In the genomic region with DNA sequence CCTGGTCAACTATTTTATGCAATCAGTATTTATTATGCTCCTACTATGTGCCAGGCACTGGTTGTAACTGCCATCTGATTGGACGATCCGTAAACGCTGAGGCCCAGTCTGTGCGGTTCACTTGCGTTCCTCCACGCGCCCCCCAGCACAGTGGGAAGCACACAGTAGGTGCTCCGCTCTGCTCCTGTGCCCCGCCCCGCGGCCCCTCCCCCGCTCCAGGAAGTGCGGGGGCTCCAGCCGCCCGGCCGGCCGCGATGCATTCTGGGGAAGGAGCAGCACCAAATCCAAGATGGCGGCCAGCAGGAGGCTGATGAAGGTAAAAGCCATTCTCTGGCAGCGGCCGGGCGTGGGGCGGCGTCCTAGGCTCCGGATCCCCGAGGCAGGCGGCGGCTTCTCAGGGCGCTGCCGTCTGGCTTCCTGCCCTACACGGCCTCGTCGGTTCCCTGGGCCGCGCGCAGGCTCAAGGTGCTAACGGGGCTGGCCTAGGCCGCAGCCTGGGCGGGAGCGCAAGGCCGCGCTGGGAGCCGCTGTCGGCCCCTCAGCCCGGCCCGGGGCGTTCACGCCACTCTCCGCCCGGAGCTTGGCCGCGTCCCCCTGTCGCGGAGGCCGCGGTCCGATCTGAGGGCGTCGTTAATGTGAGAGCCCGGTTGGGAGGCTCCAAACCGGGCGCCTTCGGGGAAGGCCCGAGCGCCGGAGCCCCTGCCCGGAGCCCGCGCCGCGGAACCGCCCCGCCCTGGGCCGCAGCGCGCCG, we compare ENCODE assay signal across 1 cellular context.
TF ChIP-seq lines count a peak whose summit lies in the region.

A gene (plus strand): TSS at position 259 of the 751 bp plus-strand sequence. CDS start 31 bp downstream, at position 290.

TF ChIP-seq in HepG2, 621 proteins besides CTCF, POLR2A, EP300 and RAD21 (continued from another document and continues in another):
- TF ChIP-seq, protein P1, sequence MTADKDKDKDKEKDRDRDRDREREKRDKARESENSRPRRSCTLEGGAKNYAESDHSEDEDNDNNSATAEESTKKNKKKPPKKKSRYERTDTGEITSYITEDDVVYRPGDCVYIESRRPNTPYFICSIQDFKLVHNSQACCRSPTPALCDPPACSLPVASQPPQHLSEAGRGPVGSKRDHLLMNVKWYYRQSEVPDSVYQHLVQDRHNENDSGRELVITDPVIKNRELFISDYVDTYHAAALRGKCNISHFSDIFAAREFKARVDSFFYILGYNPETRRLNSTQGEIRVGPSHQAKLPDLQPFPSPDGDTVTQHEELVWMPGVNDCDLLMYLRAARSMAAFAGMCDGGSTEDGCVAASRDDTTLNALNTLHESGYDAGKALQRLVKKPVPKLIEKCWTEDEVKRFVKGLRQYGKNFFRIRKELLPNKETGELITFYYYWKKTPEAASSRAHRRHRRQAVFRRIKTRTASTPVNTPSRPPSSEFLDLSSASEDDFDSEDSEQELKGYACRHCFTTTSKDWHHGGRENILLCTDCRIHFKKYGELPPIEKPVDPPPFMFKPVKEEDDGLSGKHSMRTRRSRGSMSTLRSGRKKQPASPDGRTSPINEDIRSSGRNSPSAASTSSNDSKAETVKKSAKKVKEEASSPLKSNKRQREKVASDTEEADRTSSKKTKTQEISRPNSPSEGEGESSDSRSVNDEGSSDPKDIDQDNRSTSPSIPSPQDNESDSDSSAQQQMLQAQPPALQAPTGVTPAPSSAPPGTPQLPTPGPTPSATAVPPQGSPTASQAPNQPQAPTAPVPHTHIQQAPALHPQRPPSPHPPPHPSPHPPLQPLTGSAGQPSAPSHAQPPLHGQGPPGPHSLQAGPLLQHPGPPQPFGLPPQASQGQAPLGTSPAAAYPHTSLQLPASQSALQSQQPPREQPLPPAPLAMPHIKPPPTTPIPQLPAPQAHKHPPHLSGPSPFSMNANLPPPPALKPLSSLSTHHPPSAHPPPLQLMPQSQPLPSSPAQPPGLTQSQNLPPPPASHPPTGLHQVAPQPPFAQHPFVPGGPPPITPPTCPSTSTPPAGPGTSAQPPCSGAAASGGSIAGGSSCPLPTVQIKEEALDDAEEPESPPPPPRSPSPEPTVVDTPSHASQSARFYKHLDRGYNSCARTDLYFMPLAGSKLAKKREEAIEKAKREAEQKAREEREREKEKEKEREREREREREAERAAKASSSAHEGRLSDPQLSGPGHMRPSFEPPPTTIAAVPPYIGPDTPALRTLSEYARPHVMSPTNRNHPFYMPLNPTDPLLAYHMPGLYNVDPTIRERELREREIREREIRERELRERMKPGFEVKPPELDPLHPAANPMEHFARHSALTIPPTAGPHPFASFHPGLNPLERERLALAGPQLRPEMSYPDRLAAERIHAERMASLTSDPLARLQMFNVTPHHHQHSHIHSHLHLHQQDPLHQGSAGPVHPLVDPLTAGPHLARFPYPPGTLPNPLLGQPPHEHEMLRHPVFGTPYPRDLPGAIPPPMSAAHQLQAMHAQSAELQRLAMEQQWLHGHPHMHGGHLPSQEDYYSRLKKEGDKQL (CRISPR knock-in tag; IDR thresholded peaks at IDR 0.05; ENCODE audit: low read depth) = no peak
- no peak for TF ChIP-seq JUN (CRISPR knock-in tag; IDR thresholded peaks at IDR 0.05)
- peak; percentile 63; the same call in 1 of the 2 replicates for TF ChIP-seq TARDBP (CRISPR knock-in tag; IDR thresholded peaks at IDR 0.05)
- TF ChIP-seq RCOR2 (CRISPR knock-in tag; IDR thresholded peaks at IDR 0.05) = peak; percentile 71; the same call in 1 of the 2 replicates
- TF ChIP-seq GATAD2A (CRISPR knock-in tag; IDR thresholded peaks at IDR 0.05) = peak; percentile 46; the same call in 1 of the 2 replicates
- TF ChIP-seq RXRA (CRISPR knock-in tag; IDR thresholded peaks at IDR 0.05) = peak; percentile 60
- peak; percentile 61 for TF ChIP-seq MED1 (CRISPR knock-in tag; IDR thresholded peaks at IDR 0.05)
- no peak for TF ChIP-seq ZNF354B (CRISPR knock-in tag; IDR thresholded peaks at IDR 0.05)
- peak; percentile 79; the same call in 1 of the 2 replicates for TF ChIP-seq ZBTB42 (CRISPR knock-in tag; IDR thresholded peaks at IDR 0.05)
- TF ChIP-seq ZSCAN21 (CRISPR knock-in tag; IDR thresholded peaks at IDR 0.05; ENCODE audit: borderline replicate concordance) = peak; percentile 61; the same call in 1 of the 2 replicates
- TF ChIP-seq, protein P2, sequence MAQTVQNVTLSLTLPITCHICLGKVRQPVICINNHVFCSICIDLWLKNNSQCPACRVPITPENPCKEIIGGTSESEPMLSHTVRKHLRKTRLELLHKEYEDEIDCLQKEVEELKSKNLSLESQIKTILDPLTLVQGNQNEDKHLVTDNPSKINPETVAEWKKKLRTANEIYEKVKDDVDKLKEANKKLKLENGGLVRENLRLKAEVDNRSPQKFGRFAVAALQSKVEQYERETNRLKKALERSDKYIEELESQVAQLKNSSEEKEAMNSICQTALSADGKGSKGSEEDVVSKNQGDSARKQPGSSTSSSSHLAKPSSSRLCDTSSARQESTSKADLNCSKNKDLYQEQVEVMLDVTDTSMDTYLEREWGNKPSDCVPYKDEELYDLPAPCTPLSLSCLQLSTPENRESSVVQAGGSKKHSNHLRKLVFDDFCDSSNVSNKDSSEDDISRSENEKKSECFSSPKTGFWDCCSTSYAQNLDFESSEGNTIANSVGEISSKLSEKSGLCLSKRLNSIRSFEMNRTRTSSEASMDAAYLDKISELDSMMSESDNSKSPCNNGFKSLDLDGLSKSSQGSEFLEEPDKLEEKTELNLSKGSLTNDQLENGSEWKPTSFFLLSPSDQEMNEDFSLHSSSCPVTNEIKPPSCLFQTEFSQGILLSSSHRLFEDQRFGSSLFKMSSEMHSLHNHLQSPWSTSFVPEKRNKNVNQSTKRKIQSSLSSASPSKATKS (CRISPR knock-in tag; IDR thresholded peaks at IDR 0.05) = peak; percentile 54; the same call in 1 of the 2 replicates
- TF ChIP-seq, protein P3, sequence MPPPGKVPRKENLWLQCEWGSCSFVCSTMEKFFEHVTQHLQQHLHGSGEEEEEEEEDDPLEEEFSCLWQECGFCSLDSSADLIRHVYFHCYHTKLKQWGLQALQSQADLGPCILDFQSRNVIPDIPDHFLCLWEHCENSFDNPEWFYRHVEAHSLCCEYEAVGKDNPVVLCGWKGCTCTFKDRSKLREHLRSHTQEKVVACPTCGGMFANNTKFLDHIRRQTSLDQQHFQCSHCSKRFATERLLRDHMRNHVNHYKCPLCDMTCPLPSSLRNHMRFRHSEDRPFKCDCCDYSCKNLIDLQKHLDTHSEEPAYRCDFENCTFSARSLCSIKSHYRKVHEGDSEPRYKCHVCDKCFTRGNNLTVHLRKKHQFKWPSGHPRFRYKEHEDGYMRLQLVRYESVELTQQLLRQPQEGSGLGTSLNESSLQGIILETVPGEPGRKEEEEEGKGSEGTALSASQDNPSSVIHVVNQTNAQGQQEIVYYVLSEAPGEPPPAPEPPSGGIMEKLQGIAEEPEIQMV (CRISPR knock-in tag; IDR thresholded peaks at IDR 0.05; ENCODE audit: low read depth) = peak; percentile 67
- TF ChIP-seq, protein P4, sequence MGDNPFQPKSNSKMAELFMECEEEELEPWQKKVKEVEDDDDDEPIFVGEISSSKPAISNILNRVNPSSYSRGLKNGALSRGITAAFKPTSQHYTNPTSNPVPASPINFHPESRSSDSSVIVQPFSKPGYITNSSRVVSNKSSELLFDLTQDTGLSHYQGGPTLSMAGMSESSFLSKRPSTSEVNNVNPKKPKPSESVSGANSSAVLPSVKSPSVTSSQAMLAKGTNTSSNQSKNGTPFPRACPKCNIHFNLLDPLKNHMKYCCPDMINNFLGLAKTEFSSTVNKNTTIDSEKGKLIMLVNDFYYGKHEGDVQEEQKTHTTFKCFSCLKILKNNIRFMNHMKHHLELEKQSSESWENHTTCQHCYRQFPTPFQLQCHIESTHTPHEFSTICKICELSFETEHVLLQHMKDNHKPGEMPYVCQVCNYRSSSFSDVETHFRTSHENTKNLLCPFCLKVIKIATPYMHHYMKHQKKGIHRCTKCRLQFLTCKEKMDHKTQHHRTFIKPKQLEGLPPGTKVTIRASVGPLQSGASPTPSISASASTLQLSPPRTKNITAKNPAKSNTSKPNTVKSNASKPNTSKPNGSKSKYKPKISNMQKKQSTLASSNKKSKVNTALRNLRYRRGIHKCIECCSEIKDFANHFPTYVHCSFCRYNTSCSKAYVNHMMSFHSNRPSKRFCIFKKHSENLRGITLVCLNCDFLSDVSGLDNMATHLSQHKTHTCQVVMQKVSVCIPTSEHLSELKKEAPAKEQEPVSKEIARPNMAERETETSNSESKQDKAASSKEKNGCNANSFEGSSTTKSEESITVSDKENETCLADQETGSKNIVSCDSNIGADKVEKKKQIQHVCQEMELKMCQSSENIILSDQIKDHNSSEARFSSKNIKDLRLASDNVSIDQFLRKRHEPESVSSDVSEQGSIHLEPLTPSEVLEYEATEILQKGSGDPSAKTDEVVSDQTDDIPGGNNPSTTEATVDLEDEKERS (CRISPR knock-in tag; IDR thresholded peaks at IDR 0.05) = no peak
- TF ChIP-seq ZNF713 (CRISPR knock-in tag; IDR thresholded peaks at IDR 0.05) = no peak
- peak; percentile 24; the same call in 1 of the 2 replicates for TF ChIP-seq ZZZ3 (CRISPR knock-in tag; IDR thresholded peaks at IDR 0.05; ENCODE audit: borderline replicate concordance)
- TF ChIP-seq HNF4G (IDR thresholded peaks at IDR 0.05; ENCODE audit: borderline replicate concordance, low read depth, low read length) = no peak
- no peak for TF ChIP-seq HNF4G (CRISPR knock-in tag; IDR thresholded peaks at IDR 0.05; ENCODE audit: borderline replicate concordance, low read depth)
- TF ChIP-seq SRY (CRISPR knock-in tag; IDR thresholded peaks at IDR 0.05) = peak; percentile 97
- peak; percentile 51; the same call in 1 of the 2 replicates for TF ChIP-seq FOXK1 (CRISPR knock-in tag; IDR thresholded peaks at IDR 0.05; ENCODE audit: borderline replicate concordance, low read depth)
- TF ChIP-seq, protein P5, sequence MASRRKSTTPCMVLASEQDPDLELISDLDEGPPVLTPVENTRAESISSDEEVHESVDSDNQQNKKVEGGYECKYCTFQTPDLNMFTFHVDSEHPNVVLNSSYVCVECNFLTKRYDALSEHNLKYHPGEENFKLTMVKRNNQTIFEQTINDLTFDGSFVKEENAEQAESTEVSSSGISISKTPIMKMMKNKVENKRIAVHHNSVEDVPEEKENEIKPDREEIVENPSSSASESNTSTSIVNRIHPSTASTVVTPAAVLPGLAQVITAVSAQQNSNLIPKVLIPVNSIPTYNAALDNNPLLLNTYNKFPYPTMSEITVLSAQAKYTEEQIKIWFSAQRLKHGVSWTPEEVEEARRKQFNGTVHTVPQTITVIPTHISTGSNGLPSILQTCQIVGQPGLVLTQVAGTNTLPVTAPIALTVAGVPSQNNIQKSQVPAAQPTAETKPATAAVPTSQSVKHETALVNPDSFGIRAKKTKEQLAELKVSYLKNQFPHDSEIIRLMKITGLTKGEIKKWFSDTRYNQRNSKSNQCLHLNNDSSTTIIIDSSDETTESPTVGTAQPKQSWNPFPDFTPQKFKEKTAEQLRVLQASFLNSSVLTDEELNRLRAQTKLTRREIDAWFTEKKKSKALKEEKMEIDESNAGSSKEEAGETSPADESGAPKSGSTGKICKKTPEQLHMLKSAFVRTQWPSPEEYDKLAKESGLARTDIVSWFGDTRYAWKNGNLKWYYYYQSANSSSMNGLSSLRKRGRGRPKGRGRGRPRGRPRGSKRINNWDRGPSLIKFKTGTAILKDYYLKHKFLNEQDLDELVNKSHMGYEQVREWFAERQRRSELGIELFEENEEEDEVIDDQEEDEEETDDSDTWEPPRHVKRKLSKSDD (CRISPR knock-in tag; IDR thresholded peaks at IDR 0.05; ENCODE audit: low read depth) = peak; percentile 82
- no peak for TF ChIP-seq PHF5A (CRISPR knock-in tag; IDR thresholded peaks at IDR 0.05; ENCODE audit: low read depth, unreplicated experiment)
- TF ChIP-seq ZNF333 (CRISPR knock-in tag; IDR thresholded peaks at IDR 0.05; ENCODE audit: borderline replicate concordance) = peak; percentile 23; the same call in 1 of the 2 replicates
- TF ChIP-seq, protein P6, sequence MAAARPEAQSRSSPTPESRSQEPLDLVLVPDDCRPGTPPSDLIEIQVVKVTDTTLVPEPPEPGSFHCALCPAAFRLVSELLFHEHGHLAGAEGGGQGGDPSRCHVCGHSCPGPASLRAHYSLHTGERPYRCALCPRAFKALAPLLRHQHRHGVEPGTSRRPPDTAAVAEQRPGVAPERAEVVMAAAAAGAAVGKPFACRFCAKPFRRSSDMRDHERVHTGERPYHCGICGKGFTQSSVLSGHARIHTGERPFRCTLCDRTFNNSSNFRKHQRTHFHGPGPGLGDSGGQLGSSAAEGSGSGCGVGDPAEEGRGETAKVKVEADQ (CRISPR knock-in tag; IDR thresholded peaks at IDR 0.05; ENCODE audit: borderline replicate concordance) = peak; percentile 89
- TF ChIP-seq RFX3 (CRISPR knock-in tag; IDR thresholded peaks at IDR 0.05) = no peak
- TF ChIP-seq ZNF296 (CRISPR knock-in tag; conservative IDR thresholded peaks at IDR 0.05) = no peak; the same call in 1 of the 2 replicates
- TF ChIP-seq MTA1 (CRISPR knock-in tag; IDR thresholded peaks at IDR 0.05; ENCODE audit: borderline replicate concordance) = peak; percentile 67; the same call in 1 of the 2 replicates
- peak; percentile 58; the same call in 1 of the 2 replicates for TF ChIP-seq SIN3B (IDR thresholded peaks at IDR 0.05; ENCODE audit: low read length)
- TF ChIP-seq, protein P7, sequence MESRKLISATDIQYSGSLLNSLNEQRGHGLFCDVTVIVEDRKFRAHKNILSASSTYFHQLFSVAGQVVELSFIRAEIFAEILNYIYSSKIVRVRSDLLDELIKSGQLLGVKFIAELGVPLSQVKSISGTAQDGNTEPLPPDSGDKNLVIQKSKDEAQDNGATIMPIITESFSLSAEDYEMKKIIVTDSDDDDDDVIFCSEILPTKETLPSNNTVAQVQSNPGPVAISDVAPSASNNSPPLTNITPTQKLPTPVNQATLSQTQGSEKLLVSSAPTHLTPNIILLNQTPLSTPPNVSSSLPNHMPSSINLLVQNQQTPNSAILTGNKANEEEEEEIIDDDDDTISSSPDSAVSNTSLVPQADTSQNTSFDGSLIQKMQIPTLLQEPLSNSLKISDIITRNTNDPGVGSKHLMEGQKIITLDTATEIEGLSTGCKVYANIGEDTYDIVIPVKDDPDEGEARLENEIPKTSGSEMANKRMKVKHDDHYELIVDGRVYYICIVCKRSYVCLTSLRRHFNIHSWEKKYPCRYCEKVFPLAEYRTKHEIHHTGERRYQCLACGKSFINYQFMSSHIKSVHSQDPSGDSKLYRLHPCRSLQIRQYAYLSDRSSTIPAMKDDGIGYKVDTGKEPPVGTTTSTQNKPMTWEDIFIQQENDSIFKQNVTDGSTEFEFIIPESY (CRISPR knock-in tag; IDR thresholded peaks at IDR 0.05) = peak; percentile 47; the same call in 1 of the 2 replicates
- TF ChIP-seq ZNF431 (CRISPR knock-in tag; IDR thresholded peaks at IDR 0.05; ENCODE audit: borderline replicate concordance, low read depth) = peak; percentile 47; the same call in 1 of the 2 replicates
- TF ChIP-seq, protein P8, sequence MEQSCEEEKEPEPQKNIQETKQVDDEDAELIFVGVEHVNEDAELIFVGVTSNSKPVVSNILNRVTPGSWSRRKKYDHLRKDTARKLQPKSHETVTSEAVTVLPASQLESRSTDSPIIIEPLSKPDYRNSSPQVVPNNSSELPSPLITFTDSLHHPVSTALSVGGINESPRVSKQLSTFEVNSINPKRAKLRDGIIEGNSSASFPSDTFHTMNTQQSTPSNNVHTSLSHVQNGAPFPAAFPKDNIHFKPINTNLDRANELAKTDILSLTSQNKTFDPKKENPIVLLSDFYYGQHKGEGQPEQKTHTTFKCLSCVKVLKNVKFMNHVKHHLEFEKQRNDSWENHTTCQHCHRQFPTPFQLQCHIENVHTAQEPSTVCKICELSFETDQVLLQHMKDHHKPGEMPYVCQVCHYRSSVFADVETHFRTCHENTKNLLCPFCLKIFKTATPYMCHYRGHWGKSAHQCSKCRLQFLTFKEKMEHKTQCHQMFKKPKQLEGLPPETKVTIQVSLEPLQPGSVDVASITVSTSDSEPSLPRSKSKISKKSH (CRISPR knock-in tag; IDR thresholded peaks at IDR 0.05; ENCODE audit: borderline replicate concordance) = no peak; the same call in 1 of the 2 replicates
- TF ChIP-seq ZFP90 (CRISPR knock-in tag; IDR thresholded peaks at IDR 0.05; ENCODE audit: borderline replicate concordance) = no peak
- peak; percentile 81 for TF ChIP-seq ISX (CRISPR knock-in tag; conservative IDR thresholded peaks at IDR 0.05)
- TF ChIP-seq PAX8 (CRISPR knock-in tag; IDR thresholded peaks at IDR 0.05; ENCODE audit: borderline replicate concordance) = 0 out of 2 replicates have a peak, but pooled peaks have one; percentile 84
- TF ChIP-seq ZNF768 (CRISPR knock-in tag; IDR thresholded peaks at IDR 0.05) = no peak; the same call in 1 of the 2 replicates
